In the genomic region with DNA sequence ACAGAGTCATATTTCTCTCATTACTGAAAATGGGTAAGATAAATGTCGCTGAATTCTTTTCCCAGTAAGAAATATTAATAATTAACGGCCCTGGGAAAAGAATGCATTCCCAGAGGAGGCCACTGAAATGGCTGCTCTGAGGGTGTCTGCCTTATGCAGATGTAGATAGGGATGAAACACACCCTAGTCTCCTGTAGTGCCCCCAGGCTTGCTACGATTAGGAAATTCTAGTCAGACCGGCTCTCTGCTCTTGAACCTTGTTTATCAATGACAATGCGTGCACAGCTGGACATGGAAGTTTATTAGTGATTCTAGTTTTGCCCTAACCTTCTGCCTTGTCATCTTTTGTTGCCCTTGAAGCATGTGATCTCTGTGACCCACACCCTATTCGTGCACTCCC, we compare ENCODE assay signal across 25 cellular contexts.
"Had no signal": no experiment of that assay in that cellular context is flagged by ENCODE, and none has a peak within 500 bp of the region (broad histone marks: within the 10 kb centered on the region; RNA-seq: fewer than 3 reads in every experiment).

No MANE protein-coding gene starts in this region.

- H3K36me3 ChIP-seq: esophagus squamous epithelium, gastrocnemius medialis, heart right ventricle, left lung, lower lobe of right lung had no signal

- H3K79me2 ChIP-seq: hepatocyte had no signal

- H3K27ac ChIP-seq: coronary artery, dorsolateral prefrontal cortex, epithelial cell of prostate, esophagus squamous epithelium, gastrocnemius medialis, heart right ventricle, hepatocyte, left lung, lower lobe of right lung had no signal

- H3K4me1 Mint-ChIP-seq: endodermal cell, mesothelial cell of epicardium, naive B cell had no signal

- H3K27me3 Mint-ChIP-seq: effector memory CD8-positive, alpha-beta T cell; naive B cell had no signal

- DNase-seq: dermis blood vessel endothelial cell; dorsolateral prefrontal cortex; effector CD8-positive, alpha-beta T cell; effector memory CD8-positive, alpha-beta T cell; endodermal cell; erythroblast; esophagus squamous epithelium; foreskin fibroblast; foreskin melanocyte; gastrocnemius medialis; glutamatergic neuron; head of caudate nucleus; heart right ventricle; hypothalamus; left cardiac atrium; left lung; left ventricle myocardium superior; lower lobe of right lung; mesenchymal stem cell; mucosa of descending colon; naive B cell had no signal

- H3K27me3 ChIP-seq: esophagus squamous epithelium, gastrocnemius medialis, heart right ventricle, hepatocyte, left lung had no signal

- H3K4me1 ChIP-seq: esophagus squamous epithelium, gastrocnemius medialis, left lung, lower lobe of right lung had no signal

- H2AFZ ChIP-seq: hepatocyte had no signal

- H3K4me2 ChIP-seq: hepatocyte had no signal

- H3K9me3 ChIP-seq: esophagus squamous epithelium, gastrocnemius medialis, lower lobe of right lung had no signal

- H3K36me3 Mint-ChIP-seq: mesothelial cell of epicardium, naive B cell had no signal

- H3K4me3 ChIP-seq: coronary artery, dorsolateral prefrontal cortex, esophagus squamous epithelium, gastrocnemius medialis, heart right ventricle, hepatocyte, left lung, lower lobe of right lung, mucosa of descending colon had no signal

- H3K4me3 Mint-ChIP-seq: effector memory CD8-positive, alpha-beta T cell; endodermal cell; mesothelial cell of epicardium; naive B cell had no signal

- H3K27ac Mint-ChIP-seq: effector memory CD8-positive, alpha-beta T cell; endodermal cell; mesothelial cell of epicardium; naive B cell had no signal
